In genomic region chr11:133946541-133947297, GRCh38 we compare ENCODE assay signal across 10 cellular contexts. TPM values are rescaled to one million over a fixed set of nuclear protein-coding genes. Genes with fewer than 3 reads are reported as not detected.
A peak's percentile ranks its signal among the peaks of the same experiment; 100 is the strongest.
DNase-seq lines count a peak whose midpoint lies in the region; ATAC-seq and TF ChIP-seq lines count a peak whose summit lies in the region.
"Had no signal": no experiment of that assay in that cellular context is flagged by ENCODE, and none has a peak within 500 bp of the region (broad histone marks: within the 10 kb centered on the region; RNA-seq: fewer than 3 reads in every experiment).

No MANE protein-coding gene starts in this region.

- no peak for TF ChIP-seq POLR2A in GM18505 (IDR thresholded peaks at IDR 0.05; ENCODE audit: borderline replicate concordance, extremely low read depth, insufficient read depth, insufficient read length)

- POLR2A ChIA-PET in naive thymus-derived CD8-positive, alpha-beta T cell (lab: Charles Lee): interaction anchor here (0.8 to 3.0 kb wide), 6 partner anchors 10 to 308 kb away, joined by 3 to 14 read pairs (median 4); partner anchors contain the start of gene IGSF9B

- H3K4me3 Mint-ChIP-seq in activated T-helper 2 cell treated with anti-CD3 and anti-CD28 coated beads, Interferon-gamma antibody, Interleukin-2, Interleukin-4, amounts not matched to agents 10 μg/mL and 5 μg/mL and 100 μg/mL, durations not matched to agents 14 hours and 24 hours and 36 hours (ENCODE audit: low read depth): peak overlapping the region; percentile 66
- peak overlapping the region in 5 of 10 donors; percentile 14 to 78 (median 61) for H3K4me3 Mint-ChIP-seq in naive thymus-derived CD8-positive, alpha-beta T cell

- peak; percentile 13 for ATAC-seq in GM18505 (IDR thresholded peaks at IDR 0.05; ENCODE audit: unreplicated experiment)
- ATAC-seq in naive thymus-derived CD8-positive, alpha-beta T cell: peak; percentile 5 to 6
- no peak for ATAC-seq in left colon
- ATAC-seq in HG02938 (IDR thresholded peaks at IDR 0.05; ENCODE audit: unreplicated experiment): no peak

- DNase-seq in NCI-H2029 (lab: John Stamatoyannopoulos, UW) (peak; percentile 44), left colon (no peak), NCI-H226 (no peak), GM19238 (ENCODE audit: insufficient read length, low spot score) (no peak)
- DNase-seq in activated T-helper 2 cell treated with anti-CD3 and anti-CD28 coated beads, Interferon-gamma antibody, Interleukin-2, Interleukin-4, amounts not matched to agents 10 μg/mL and 5 μg/mL and 100 μg/mL, durations not matched to agents 14 hours and 24 hours and 36 hours (ENCODE audit: low spot score): peak; percentile 46
- peak in 4 of 10 donors; percentile 16 to 48 (median 33) for DNase-seq in naive thymus-derived CD8-positive, alpha-beta T cell

- H3K36me3 Mint-ChIP-seq in activated T-helper 2 cell treated with anti-CD3 and anti-CD28 coated beads, Interferon-gamma antibody, Interleukin-2, Interleukin-4, amounts not matched to agents 10 μg/mL and 5 μg/mL and 100 μg/mL, durations not matched to agents 14 hours and 24 hours and 36 hours (ENCODE audit: low read depth): peaks cover 40% of the 10 kb centered on the region
- H3K36me3 Mint-ChIP-seq in naive thymus-derived CD8-positive, alpha-beta T cell: peaks cover 0 to 4% (median 0%) of the 10 kb centered on the region in 3 donors

- peak overlapping the region; percentile 75 for H3K27ac Mint-ChIP-seq in activated T-helper 2 cell treated with anti-CD3 and anti-CD28 coated beads, Interferon-gamma antibody, Interleukin-2, Interleukin-4, amounts not matched to agents 10 μg/mL and 5 μg/mL and 100 μg/mL, durations not matched to agents 14 hours and 24 hours and 36 hours
- H3K27ac Mint-ChIP-seq in naive thymus-derived CD8-positive, alpha-beta T cell: peak overlapping the region in 8 of 10 donors; percentile 56 to 97 (median 90)
- H3K27ac Mint-ChIP-seq: IgD-negative memory B cell had no signal

- peaks cover 67% of the 10 kb centered on the region for H3K4me1 Mint-ChIP-seq in activated T-helper 2 cell treated with anti-CD3 and anti-CD28 coated beads, Interferon-gamma antibody, Interleukin-2, Interleukin-4, amounts not matched to agents 10 μg/mL and 5 μg/mL and 100 μg/mL, durations not matched to agents 14 hours and 24 hours and 36 hours (ENCODE audit: low read depth)
- H3K4me1 Mint-ChIP-seq in naive thymus-derived CD8-positive, alpha-beta T cell: peaks cover 43 to 66% (median 58%) of the 10 kb centered on the region in 4 donors

- H3K9me3 Mint-ChIP-seq in activated T-helper 2 cell treated with anti-CD3 and anti-CD28 coated beads, Interferon-gamma antibody, Interleukin-2, Interleukin-4, amounts not matched to agents 10 μg/mL and 5 μg/mL and 100 μg/mL, durations not matched to agents 14 hours and 24 hours and 36 hours: no peaks in the 10 kb centered on the region
- no peaks in the 10 kb centered on the region for H3K9me3 Mint-ChIP-seq in naive thymus-derived CD8-positive, alpha-beta T cell
- H3K9me3 Mint-ChIP-seq: IgD-negative memory B cell, T-cell had no signal

- intact Hi-C loops in activated T-helper 2 cell treated with anti-CD3 and anti-CD28 coated beads, Interferon-gamma antibody, Interleukin-2, Interleukin-4, amounts not matched to agents 10 μg/mL and 5 μg/mL and 100 μg/mL, durations not matched to agents 14 hours and 24 hours and 36 hours (cut with micrococcal nuclease): loop anchor here (5.0 kb wide), 1 partner anchor 276 kb away; the partner anchor contains the start of genes NCAPD3 and VPS26B
- intact Hi-C loops in left colon (cut with DNase I, micrococcal nuclease): loop anchor here in 1 of 2 donors (5.0 kb wide), 1 partner anchor 86 kb away; no protein-coding TSS in a partner anchor

- H3K27me3 Mint-ChIP-seq in activated T-helper 2 cell treated with anti-CD3 and anti-CD28 coated beads, Interferon-gamma antibody, Interleukin-2, Interleukin-4, amounts not matched to agents 10 μg/mL and 5 μg/mL and 100 μg/mL, durations not matched to agents 14 hours and 24 hours and 36 hours (ENCODE audit: low read depth): no peaks in the 10 kb centered on the region
- peaks cover 0 to 4% (median 0%) of the 10 kb centered on the region in 5 donors for H3K27me3 Mint-ChIP-seq in naive thymus-derived CD8-positive, alpha-beta T cell
- H3K27me3 Mint-ChIP-seq: T-cell had no signal

RNA-seq across cellular contexts. Expression of gene IGSF9B, which starts 10.0 kb away (rescaled TPM):
- total RNA-seq in activated T-helper 2 cell treated with anti-CD3 and anti-CD28 coated beads, Interferon-gamma antibody, Interleukin-2, Interleukin-4, amounts not matched to agents 10 μg/mL and 5 μg/mL and 100 μg/mL, durations not matched to agents 14 hours and 24 hours and 36 hours: 101 and 110 TPM in 2 replicates
- total RNA-seq in naive thymus-derived CD8-positive, alpha-beta T cell: 10 to 100 TPM; 16.1 TPM
- 1 to 10 TPM in 1 of 3 donors, under 1 TPM in 2; 0.35 to 2.2 (median 0.81) TPM for polyA plus RNA-seq in naive thymus-derived CD8-positive, alpha-beta T cell
- total RNA-seq in left colon: 1 to 10 TPM; 2.3 to 4.4 TPM
- polyA plus RNA-seq: IgD-negative memory B cell had no signal

Comparison
In these comparisons a context has a peak if more than half of its experiments do, and no peak if none do; other contexts are left out.
1. ATAC-seq: peak in GM18505 (single experiment) and naive thymus-derived CD8-positive, alpha-beta T cell (2 of 2); none in left colon (single experiment) and HG02938 (single experiment).
2. DNase-seq: peak in NCI-H2029 (single experiment) and activated T-helper 2 cell treated with anti-CD3 and anti-CD28 coated beads, Interferon-gamma antibody, Interleukin-2, Interleukin-4, amounts not matched to agents 10 μg/mL and 5 μg/mL and 100 μg/mL, durations not matched to agents 14 hours and 24 hours and 36 hours (single experiment); none in left colon (0 of 2), NCI-H226 (single experiment) and GM19238 (single experiment).